9 cellular contexts compared by ENCODE assay signal in genomic region chr17:61411114-61411943, GRCh38. TPM values are rescaled to one million over a fixed set of nuclear protein-coding genes. Genes with fewer than 3 reads are reported as not detected.
DNase-seq lines count a peak whose midpoint lies in the region; ATAC-seq and TF ChIP-seq lines count a peak whose summit lies in the region.
"Had no signal": no experiment of that assay in that cellular context is flagged by ENCODE, and none has a peak within 500 bp of the region (broad histone marks: within the 10 kb centered on the region; RNA-seq: fewer than 3 reads in every experiment).

No MANE protein-coding gene starts in this region.

- no CpG with 5 or more reads among the region's 74 CpGs for WGBS in iPS DF 6.9 (ENCODE audit: insufficient coverage, insufficient read length)

- peaks cover 22% of the 10 kb centered on the region for H3K36me3 ChIP-seq in adipocyte (ENCODE audit: control insufficient read depth, insufficient read depth, low read length, severe bottlenecking)
- H3K36me3 ChIP-seq in iPS DF 6.9 (ENCODE audit: control insufficient read depth, insufficient read depth, low read length): no peaks in the 10 kb centered on the region; the same call in 1 of the 2 replicates

- H3K4me1 ChIP-seq in adipocyte (ENCODE audit: control insufficient read depth, insufficient read depth, low read length) (peaks cover 30% of the 10 kb centered on the region), iPS DF 6.9 (ENCODE audit: control insufficient read depth, insufficient read depth, low read length) (peaks cover 2% of the 10 kb centered on the region; the same call in 1 of the 2 replicates)

- H3K9me3 ChIP-seq in adipocyte (ENCODE audit: control insufficient read depth, low read length): no peaks in the 10 kb centered on the region
- no peaks in the 10 kb centered on the region for H3K9me3 ChIP-seq in iPS DF 6.9 (ENCODE audit: control insufficient read depth, insufficient read depth, low read length)

- H3K4me3 ChIP-seq in GM08714 (ENCODE audit: low read length) (peak overlapping the region; percentile 54; the same call in 1 of the 2 replicates), adipocyte (ENCODE audit: low read length) (peak overlapping the region; percentile 84), iPS DF 6.9 (ENCODE audit: low read length) (peak overlapping the region; percentile 48; the same call in 1 of the 2 replicates)

- peak; percentile 71 for ATAC-seq in sciatic nerve

- H3K9ac ChIP-seq in adipocyte (ENCODE audit: low read length): peak overlapping the region; percentile 89

- DNase-seq in NCI-H146 (lab: John Stamatoyannopoulos, UW) (peak; percentile 65), adipocyte (ENCODE audit: low read depth) (peak; percentile 83), iPS DF 6.9 (ENCODE audit: low read depth, low spot score) (no peak), sciatic nerve (ENCODE audit: low spot score) (peak; percentile 84), HPDE6-E6E7 (ENCODE audit: extremely low spot score) (no peak)
- no peak for DNase-seq in stimulated activated CD4-positive, alpha-beta T cell treated with anti-CD3 and anti-CD28 coated beads, Interleukin-12 subunit alpha, Interleukin-12 subunit beta, amount 100 ng/mL, for 4 hours

- H3K27ac ChIP-seq in 22Rv1: peak overlapping the region; percentile 88
- no peak overlapping the region for H3K27ac ChIP-seq in iPS DF 6.9 (ENCODE audit: low read length)

- intact Hi-C loops in sciatic nerve (cut with DNase I): loop anchor here (10.0 kb wide), 2 partner anchors 423 to 653 kb away; partner anchors contain the start of gene MED13

- peak; percentile 15 for TF ChIP-seq CTCF in 22Rv1 (IDR thresholded peaks at IDR 0.05)

- H3K27me3 ChIP-seq in adipocyte (replicated peaks; ENCODE audit: control insufficient read depth, insufficient read depth, low read length) (no peaks in the 10 kb centered on the region), iPS DF 6.9 (ENCODE audit: control insufficient read depth, insufficient read depth, low read length) (peaks cover 48% of the 10 kb centered on the region)

RNA-seq across cellular contexts. Expression of gene TBX2, which starts 11.7 kb away (rescaled TPM):
- total RNA-seq in sciatic nerve: 42.4 TPM

RNA-seq across cellular contexts. Expression of gene TBX4, which starts 40.9 kb away (rescaled TPM):
- total RNA-seq in sciatic nerve: not detected
- total RNA-seq: renal cortical epithelial cell had no signal

Comparison
In these comparisons a context has a peak if more than half of its experiments do, and no peak if none do; other contexts are left out.
1. DNase-seq: peak in NCI-H146 (single experiment), adipocyte (single experiment) and sciatic nerve (single experiment); none in iPS DF 6.9 (single experiment), stimulated activated CD4-positive, alpha-beta T cell treated with anti-CD3 and anti-CD28 coated beads, Interleukin-12 subunit alpha, Interleukin-12 subunit beta, amount 100 ng/mL, for 4 hours (single experiment) and HPDE6-E6E7 (single experiment).
2. Peak in every context shown above with its lines, with median percentiles within 50 percentile points of each other: H3K4me3 ChIP-seq.